Comparison of ENCODE assay signal across 10 cellular contexts in genomic region chr20:62339647-62340062, GRCh38. TPM values are rescaled to one million over a fixed set of nuclear protein-coding genes. Genes with fewer than 3 reads are reported as not detected.
A peak's percentile ranks its signal among the peaks of the same experiment; 100 is the strongest.
DNase-seq lines count a peak whose midpoint lies in the region; ATAC-seq and TF ChIP-seq lines count a peak whose summit lies in the region.
"Had no signal": no experiment of that assay in that cellular context is flagged by ENCODE, and none has a peak within 500 bp of the region (broad histone marks: within the 10 kb centered on the region; RNA-seq: fewer than 3 reads in every experiment).

No MANE protein-coding gene starts in this region.

- CTCF ChIA-PET in RWPE1 (lab: Yijun Ruan, JAX) = interaction anchor here (0.6 to 1.0 kb wide), 5 partner anchors 9 to 399 kb away, joined by 3 to 4 read pairs (median 3); no protein-coding TSS in a partner anchor

- no peak overlapping the region for H3K27ac Mint-ChIP-seq in HFFc6
- H3K27ac Mint-ChIP-seq: activated naive CD4-positive, alpha-beta T cell treated with anti-CD3 and anti-CD28 coated beads, Interleukin-2, amount 50 U/mL, for 24 hours had no signal

- POLR2A ChIA-PET in RWPE1 (lab: Yijun Ruan, JAX; ENCODE audit: low non-redundant PET) = interaction anchor here (0.7 kb wide), 1 partner anchor 43 kb away, joined by 6 read pairs; no protein-coding TSS in a partner anchor

- H3K9me3 Mint-ChIP-seq in HFFc6 = no peaks in the 10 kb centered on the region
- H3K9me3 Mint-ChIP-seq: activated naive CD4-positive, alpha-beta T cell treated with anti-CD3 and anti-CD28 coated beads, Interleukin-2, amount 50 U/mL, for 24 hours had no signal

- no peak for DNase-seq in RWPE1 (ENCODE audit: low spot score)
- DNase-seq in NCI-H345 treated with DMSO at 0.1 percent for 48 hours (lab: John Stamatoyannopoulos, UW; ENCODE audit: unreplicated experiment) = no peak
- no peak for DNase-seq in foreskin melanocyte
- no peak for DNase-seq in NCI-H1417 treated with DMSO at 0.1 percent for 48 hours (lab: John Stamatoyannopoulos, UW)
- no peak for DNase-seq in HFFc6

- TF ChIP-seq CTCF in RWPE1 (conservative IDR thresholded peaks at IDR 0.05; ENCODE audit: low read depth) (no peak), HFFc6 (IDR thresholded peaks at IDR 0.05) (no peak)

- ATAC-seq in GM19455 (IDR thresholded peaks at IDR 0.05; ENCODE audit: unreplicated experiment) = peak; percentile 75
- ATAC-seq in HG03095 (IDR thresholded peaks at IDR 0.05; ENCODE audit: unreplicated experiment) = peak; percentile 77
- ATAC-seq: SK-N-SH treated with all-trans-retinoic acid at 6 μM for 48 hours had no signal

- H3K36me3 Mint-ChIP-seq in HFFc6 (ENCODE audit: low read depth) = 0 out of 2 replicates have a peak, but pooled peaks cover 5% of the 10 kb centered on the region
- H3K36me3 Mint-ChIP-seq: activated naive CD4-positive, alpha-beta T cell treated with anti-CD3 and anti-CD28 coated beads, Interleukin-2, amount 50 U/mL, for 24 hours had no signal

- H3K27ac ChIP-seq in RWPE1 = peak overlapping the region; percentile 61

- no peaks in the 10 kb centered on the region for H3K4me1 Mint-ChIP-seq in HFFc6 (ENCODE audit: low read depth)
- H3K4me1 Mint-ChIP-seq: activated naive CD4-positive, alpha-beta T cell treated with anti-CD3 and anti-CD28 coated beads, Interleukin-2, amount 50 U/mL, for 24 hours had no signal

- peaks cover 14% of the 10 kb centered on the region for H3K27me3 Mint-ChIP-seq in HFFc6 (ENCODE audit: insufficient read depth)

- no peak overlapping the region for H3K4me3 Mint-ChIP-seq in HFFc6
- H3K4me3 Mint-ChIP-seq: activated naive CD4-positive, alpha-beta T cell treated with anti-CD3 and anti-CD28 coated beads, Interleukin-2, amount 50 U/mL, for 24 hours had no signal

- TF ChIP-seq POLR2A in GM10847 (IDR thresholded peaks at IDR 0.05; ENCODE audit: extremely low read depth, insufficient read length) = peak; percentile 29

RNA-seq across cellular contexts. Expression of gene LAMA5, which starts 27.5 kb away (rescaled TPM):
- 1 to 10 TPM; 1.2 to 2.4 (median 1.5) TPM for total RNA-seq in HFFc6 (2021; fragmentation: NEBNext Ultra II Directional; extraction: Animal tissue kit (Norgen Biotek cat#: 25700))

RNA-seq across cellular contexts. Expression of gene ADRM1, which starts 36.9 kb away (rescaled TPM):
- total RNA-seq in HFFc6 (2021; fragmentation: NEBNext Ultra II Directional; extraction: Animal tissue kit (Norgen Biotek cat#: 25700)) = 100 to 1,000 TPM; 126 to 133 (median 129) TPM

RNA-seq across cellular contexts. Expression of gene RPS21, which starts 47.2 kb away (rescaled TPM):
- total RNA-seq in HFFc6 (2021; fragmentation: NEBNext Ultra II Directional; extraction: Animal tissue kit (Norgen Biotek cat#: 25700)) = 1,000 to 10,000 TPM; 1,061 to 1,388 (median 1,229) TPM
